Comparison of ENCODE assay signal across 24 cellular contexts in the genomic region with DNA sequence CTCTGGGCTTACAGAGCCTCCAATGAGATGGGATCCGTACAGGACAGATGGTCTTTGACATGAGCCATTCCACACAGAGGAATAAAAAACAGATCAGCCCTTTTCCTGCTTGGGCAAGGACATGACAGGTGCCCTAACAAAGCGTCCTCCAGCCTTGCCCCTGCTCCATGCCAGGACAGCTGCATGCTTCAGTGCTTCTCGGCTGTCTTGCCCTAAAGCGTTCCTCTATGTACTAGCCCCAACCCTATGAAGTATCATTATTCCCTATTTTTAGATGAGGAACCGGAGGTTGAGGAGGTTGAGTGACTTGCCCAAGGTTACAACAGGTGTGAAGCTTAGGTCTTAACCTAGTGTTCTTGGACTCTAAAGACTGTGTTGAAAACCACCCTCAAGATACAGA. TPM values are rescaled to one million over a fixed set of nuclear protein-coding genes. Genes with fewer than 3 reads are reported as not detected.
"Had no signal": no experiment of that assay in that cellular context is flagged by ENCODE, and none has a peak within 500 bp of the region (broad histone marks: within the 10 kb centered on the region; RNA-seq: fewer than 3 reads in every experiment).

No MANE protein-coding gene starts in this region.

- H3K4me3 ChIP-seq: breast epithelium had no signal

- H3K9me3 ChIP-seq: breast epithelium had no signal

- H3K4me1 ChIP-seq: breast epithelium had no signal

- H3K27me3 ChIP-seq: breast epithelium had no signal

- H3K36me3 ChIP-seq: breast epithelium had no signal

- DNase-seq: activated CD4-positive, alpha-beta memory T cell treated with anti-CD3 and anti-CD28 coated beads, Interleukin-2, amount 10 ng/mL, durations not matched to agents 7 days and 5 days; activated CD4-positive, alpha-beta T cell treated with anti-CD3 and anti-CD28 coated beads, Interleukin-2, amount 10 ng/mL, durations not matched to agents 7 days and 5 days; activated CD4-positive, CD25-positive, alpha-beta regulatory T cell; activated gamma-delta T cell; activated naive CD4-positive, alpha-beta T cell treated with anti-CD3 and anti-CD28 coated beads, Interleukin-2, amount 10 ng/mL, durations not matched to agents 7 days and 5 days; activated naive CD8-positive, alpha-beta T cell treated with anti-CD3 and anti-CD28 coated beads for 36 hours; activated T-cell treated with anti-CD3 and anti-CD28 coated beads for 4 hours; activated T-cell treated with anti-CD3 and anti-CD28 coated beads, Interleukin-2, amount 50 U/mL, for 48 hours; anterior cingulate cortex; KG1; MM.1S; NCI-H1105 treated with DMSO at 0.1 percent for 48 hours; NCI-H1436 treated with DMSO at 0.1 percent for 48 hours; NCI-H187; NCI-H2081 treated with DMSO at 0.1 percent for 48 hours; NCI-H2171; NCI-H2227 treated with DMSO at 0.1 percent for 48 hours; NCI-H446 treated with DMSO at 0.1 percent for 48 hours; NCI-H748 treated with DMSO at 0.1 percent for 48 hours; SIG-M5; T-helper 17 cell; T-helper 9 cell had no signal

- H3K27ac ChIP-seq: breast epithelium had no signal

RNA-seq across cellular contexts. Expression of a gene that starts 10.5 kb away (rescaled TPM):
- total RNA-seq: OCI-LY7 had no signal
